18 cellular contexts compared by ENCODE assay signal in genomic region chr7:158831738-158832091, GRCh38.
"Had no signal": no experiment of that assay in that cellular context is flagged by ENCODE, and none has a peak within 500 bp of the region (broad histone marks: within the 10 kb centered on the region; RNA-seq: fewer than 3 reads in every experiment).

No MANE protein-coding gene starts in this region.

- H3K9me3 ChIP-seq: left lung, pancreas, sigmoid colon, spleen, thoracic aorta had no signal

- DNase-seq: activated CD8-positive, alpha-beta memory T cell treated with anti-CD3 and anti-CD28 coated beads, Interleukin-2, amount 50 U/mL, for 4 hours; activated CD8-positive, alpha-beta T cell treated with anti-CD3 and anti-CD28 coated beads, Interleukin-2, amount 10 ng/mL, durations not matched to agents 7 days and 5 days; activated gamma-delta T cell; activated T-cell treated with anti-CD3 and anti-CD28 coated beads, Interleukin-2, amount 50 U/mL, for 48 hours; amniotic stem cell; caudate nucleus; foreskin fibroblast; hippocampal formation; kidney; left lung; mammary epithelial cell; pancreas; sigmoid colon; spleen had no signal

- ATAC-seq: activated CD8-positive, alpha-beta T cell treated with anti-CD3 and anti-CD28 coated beads, Interleukin-2, amount 10 ng/mL, durations not matched to agents 7 days and 5 days; activated naive CD4-positive, alpha-beta T cell treated with anti-CD3 and anti-CD28 coated beads, Interleukin-2, amount 50 U/mL, for 72 hours; left lung; pancreas had no signal

- H3K27ac Mint-ChIP-seq: activated CD8-positive, alpha-beta T cell treated with anti-CD3 and anti-CD28 coated beads, Interleukin-2, amount 10 ng/mL, durations not matched to agents 7 days and 5 days; activated naive CD4-positive, alpha-beta T cell treated with anti-CD3 and anti-CD28 coated beads, Interleukin-2, amount 50 U/mL, for 72 hours had no signal

- H3K27me3 ChIP-seq: left lung, pancreas, sigmoid colon, spleen had no signal

- H3K27ac ChIP-seq: coronary artery, left lung, pancreas, spleen, thoracic aorta, VCaP had no signal

- H3K4me3 Mint-ChIP-seq: activated CD8-positive, alpha-beta T cell treated with anti-CD3 and anti-CD28 coated beads, Interleukin-2, amount 10 ng/mL, durations not matched to agents 7 days and 5 days had no signal

- H3K9me3 Mint-ChIP-seq: activated naive CD4-positive, alpha-beta T cell treated with anti-CD3 and anti-CD28 coated beads, Interleukin-2, amount 50 U/mL, for 72 hours had no signal

- H3K36me3 ChIP-seq: left lung, pancreas, sigmoid colon, spleen, thoracic aorta had no signal

- H3K4me3 ChIP-seq: coronary artery, left lung, pancreas, sigmoid colon, spleen, thoracic aorta had no signal
